8 cellular contexts compared by ENCODE assay signal in the genomic region with DNA sequence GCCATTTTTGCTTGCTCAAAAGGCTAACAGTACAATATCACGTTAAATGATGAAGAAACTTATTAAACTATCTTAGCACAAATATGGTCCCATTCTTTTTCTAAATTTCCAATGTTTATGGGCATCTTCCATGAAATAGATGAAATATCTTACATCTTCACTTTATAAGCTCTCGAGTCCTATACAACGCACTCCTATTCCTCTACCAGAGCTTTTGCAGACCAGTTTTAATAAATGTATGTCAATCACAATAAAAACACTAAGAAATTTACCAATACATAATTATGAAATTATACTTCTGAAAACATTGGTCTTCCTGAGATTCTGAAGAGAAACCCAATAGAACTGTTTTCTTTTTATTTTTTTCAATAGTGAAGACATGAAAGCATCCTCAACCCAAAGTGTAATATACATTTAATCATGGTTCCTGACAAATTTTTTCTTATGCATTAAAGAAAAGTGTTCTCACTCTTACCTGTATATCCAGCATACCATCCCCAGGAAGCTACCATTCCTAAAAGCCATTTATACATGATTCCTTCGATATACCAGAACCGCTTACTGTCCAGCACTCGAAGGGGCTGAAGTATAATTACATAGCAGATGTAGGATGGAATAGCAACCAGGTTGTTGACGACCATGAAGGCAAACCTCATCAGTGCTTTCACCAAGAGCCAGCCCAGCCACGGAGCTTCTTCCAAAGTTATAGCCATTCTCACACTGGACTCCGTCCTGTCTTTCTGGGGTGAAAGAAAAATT. TPM values are rescaled to one million over a fixed set of nuclear protein-coding genes. Genes with fewer than 3 reads are reported as not detected.
DNase-seq lines count a peak whose midpoint lies in the region; ATAC-seq and TF ChIP-seq lines count a peak whose summit lies in the region.

No MANE protein-coding gene starts in this region.

- intact Hi-C loops in lower leg skin (cut with DNase I; ENCODE audit: low total_unique reads): no loop called here

- H3K27me3 Mint-ChIP-seq in activated T-cell treated with anti-CD3 and anti-CD28 coated beads, Interleukin-2, amount 50 U/mL, for 72 hours (ENCODE audit: low read depth): no peaks in the 10 kb centered on the region
- H3K27me3 Mint-ChIP-seq in activated naive CD8-positive, alpha-beta T cell treated with anti-CD3 and anti-CD28 coated beads, Interleukin-2, amount 50 U/mL, for 24 hours: no peaks in the 10 kb centered on the region

- no peaks in the 10 kb centered on the region for H3K9me3 Mint-ChIP-seq in activated T-cell treated with anti-CD3 and anti-CD28 coated beads, Interleukin-2, amount 50 U/mL, for 72 hours
- H3K9me3 Mint-ChIP-seq in activated naive CD8-positive, alpha-beta T cell treated with anti-CD3 and anti-CD28 coated beads, Interleukin-2, amount 50 U/mL, for 24 hours: no peaks in the 10 kb centered on the region

- H3K4me1 ChIP-seq in liver (ENCODE audit: control insufficient read depth in 4 of 4, insufficient read depth in 4 of 4, low read length in 3 of 4) (peaks cover 7 to 30% (median 16%) of the 10 kb centered on the region in 4 donors), thymus (ENCODE audit: control insufficient read depth, insufficient read depth, low read length) (peaks cover 9% of the 10 kb centered on the region)

- H3K4me3 ChIP-seq in liver (ENCODE audit: low read depth in 1 of 3, low read length in 3 of 3) (peak overlapping the region; percentile 73 to 98 (median 91)), thymus (ENCODE audit: low read length) (peak overlapping the region; percentile 8), lower leg skin (ENCODE audit: low read depth, poor library complexity, severe bottlenecking) (no peak overlapping the region)

- peak overlapping the region in 1 of 2 donors; percentile 51 for H3K9ac ChIP-seq in liver (ENCODE audit: low read depth in 1 of 2, low read length in 2 of 2)

- peak overlapping the region; percentile 89 to 96 for H3K4me3 Mint-ChIP-seq in activated T-cell treated with anti-CD3 and anti-CD28 coated beads, Interleukin-2, amount 50 U/mL, for 72 hours
- peak overlapping the region; percentile 83 for H3K4me3 Mint-ChIP-seq in activated naive CD8-positive, alpha-beta T cell treated with anti-CD3 and anti-CD28 coated beads, Interleukin-2, amount 50 U/mL, for 24 hours

- peaks cover 3 to 7% of the 10 kb centered on the region in 2 donors for H3K36me3 Mint-ChIP-seq in activated T-cell treated with anti-CD3 and anti-CD28 coated beads, Interleukin-2, amount 50 U/mL, for 72 hours (ENCODE audit: insufficient read depth in 2 of 2)
- H3K36me3 Mint-ChIP-seq in activated naive CD8-positive, alpha-beta T cell treated with anti-CD3 and anti-CD28 coated beads, Interleukin-2, amount 50 U/mL, for 24 hours (ENCODE audit: low read depth): no peaks in the 10 kb centered on the region

- no peak for DNase-seq in activated T-cell treated with anti-CD3 and anti-CD28 coated beads, Interleukin-2, amount 50 U/mL, for 72 hours
- no peak for DNase-seq in activated T-cell treated with anti-CD3 and anti-CD28 coated beads, Interleukin-2, amount 50 U/mL, for 1 hour
- DNase-seq in activated naive CD8-positive, alpha-beta T cell treated with anti-CD3 and anti-CD28 coated beads, Interleukin-2, amount 50 U/mL, for 24 hours: no peak
- DNase-seq in lower leg skin (ENCODE audit: low spot score in 2 of 2) (no peak), NCI-H526 treated with DMSO at 0.1 percent for 48 hours (lab: John Stamatoyannopoulos, UW) (no peak)

- TF ChIP-seq RAD21 in liver (IDR thresholded peaks at IDR 0.05): no peak

- H3K27ac ChIP-seq in liver (ENCODE audit: low read depth in 1 of 2, low read length in 2 of 2) (peak overlapping the region; percentile 84 to 92), thymus (ENCODE audit: low read depth) (no peak overlapping the region)

- TF ChIP-seq POLR2A in lower leg skin (IDR thresholded peaks at IDR 0.05): no peak

- H3K27me3 ChIP-seq in liver (ENCODE audit: control insufficient read depth in 4 of 4, insufficient read depth in 4 of 4, low read length in 3 of 4): no peaks in the 10 kb centered on the region
- H3K27me3 ChIP-seq in thymus (ENCODE audit: control insufficient read depth, insufficient read depth): no peaks in the 10 kb centered on the region

- peaks cover 0 to 6% (median 0%) of the 10 kb centered on the region in 4 donors for H3K36me3 ChIP-seq in liver (ENCODE audit: control insufficient read depth in 4 of 4, insufficient read depth in 3 of 4, low read depth in 1 of 4, low read length in 3 of 4)
- H3K36me3 ChIP-seq in thymus (ENCODE audit: control insufficient read depth, insufficient read depth): no peaks in the 10 kb centered on the region

- peaks cover 55% of the 10 kb centered on the region for H3K4me1 Mint-ChIP-seq in activated T-cell treated with anti-CD3 and anti-CD28 coated beads, Interleukin-2, amount 50 U/mL, for 72 hours (ENCODE audit: low read depth)
- H3K4me1 Mint-ChIP-seq in activated naive CD8-positive, alpha-beta T cell treated with anti-CD3 and anti-CD28 coated beads, Interleukin-2, amount 50 U/mL, for 24 hours: peaks cover 48% of the 10 kb centered on the region

- WGBS in liver: 53% methylated on average over 9 of the region's 9 CpGs
- WGBS in thymus: 96% methylated on average over 9 of the region's 9 CpGs
- WGBS in lower leg skin, 2 donors: 83 to 85% methylated on average over 9 of the region's 9 CpGs

- no peak for ATAC-seq in activated T-cell treated with anti-CD3 and anti-CD28 coated beads, Interleukin-2, amount 50 U/mL, for 72 hours (replicated peaks in 1 of 2)
- ATAC-seq in activated naive CD8-positive, alpha-beta T cell treated with anti-CD3 and anti-CD28 coated beads, Interleukin-2, amount 50 U/mL, for 24 hours: no peak
- no peak for ATAC-seq in GM21390 (IDR thresholded peaks at IDR 0.05; ENCODE audit: unreplicated experiment)

- TF ChIP-seq CTCF in liver (IDR thresholded peaks at IDR 0.05; ENCODE audit: low read depth, low read length, missing input control) (no peak), lower leg skin (IDR thresholded peaks at IDR 0.05) (no peak)

- peak overlapping the region; percentile 65 for H3K27ac Mint-ChIP-seq in activated T-cell treated with anti-CD3 and anti-CD28 coated beads, Interleukin-2, amount 50 U/mL, for 72 hours
- H3K27ac Mint-ChIP-seq in activated naive CD8-positive, alpha-beta T cell treated with anti-CD3 and anti-CD28 coated beads, Interleukin-2, amount 50 U/mL, for 24 hours: peak overlapping the region; percentile 90

- H3K9me3 ChIP-seq in liver (ENCODE audit: control insufficient read depth in 4 of 4, low read length in 3 of 4) (no peaks in the 10 kb centered on the region), thymus (ENCODE audit: control insufficient read depth) (no peaks in the 10 kb centered on the region)

TF ChIP-seq in liver, 16 proteins besides CTCF, POLR2A, EP300 and RAD21:
- TF ChIP-seq REST (IDR thresholded peaks at IDR 0.05) (peak; percentile 96), JUND (IDR thresholded peaks at IDR 0.05) (no peak)

RNA-seq across cellular contexts. Expression of gene LPGAT1, which starts 1.8 kb away (rescaled TPM):
- 10 to 100 TPM; 23.1 to 28.3 TPM for total RNA-seq in activated T-cell treated with anti-CD3 and anti-CD28 coated beads, Interleukin-2, amount 50 U/mL, for 72 hours
- total RNA-seq in liver: 10 to 100 TPM; 48.7 to 53.8 TPM
- polyA plus RNA-seq in liver: 10 to 100 TPM; 11.6 to 15.7 TPM
- polyA plus RNA-seq in thymus: 10.2 TPM
- total RNA-seq in lower leg skin: 10 to 100 TPM; 13.7 to 86.3 (median 26.7) TPM
